In genomic region chr3:138381950-138382715, GRCh38 we compare ENCODE assay signal across 9 cellular contexts. TPM values are rescaled to one million over a fixed set of nuclear protein-coding genes. Genes with fewer than 3 reads are reported as not detected.
DNase-seq lines count a peak whose midpoint lies in the region; ATAC-seq and TF ChIP-seq lines count a peak whose summit lies in the region.
"Had no signal": no experiment of that assay in that cellular context is flagged by ENCODE, and none has a peak within 500 bp of the region (broad histone marks: within the 10 kb centered on the region; RNA-seq: fewer than 3 reads in every experiment).

No MANE protein-coding gene starts in this region.

- H3K9me3 Mint-ChIP-seq in activated T-cell treated with anti-CD3 and anti-CD28 coated beads, Interleukin-2, amount 50 U/mL, for 24 hours, result no peaks in the 10 kb centered on the region

- H3K36me3 ChIP-seq in kidney epithelial cell (ENCODE audit: control insufficient read depth, insufficient read depth, low read length), result no peaks in the 10 kb centered on the region
- H3K36me3 ChIP-seq in skeletal muscle satellite cell (ENCODE audit: insufficient read depth, low read length), result peaks cover 5% of the 10 kb centered on the region

- H3K27me3 Mint-ChIP-seq in activated T-cell treated with anti-CD3 and anti-CD28 coated beads, Interleukin-2, amount 50 U/mL, for 24 hours, result peaks cover 11% of the 10 kb centered on the region

- H3K27ac Mint-ChIP-seq in activated T-cell treated with anti-CD3 and anti-CD28 coated beads, Interleukin-2, amount 50 U/mL, for 24 hours, result no peak overlapping the region

- peak overlapping the region; percentile 45 for H3K9ac ChIP-seq in skeletal muscle satellite cell (ENCODE audit: low read depth, low read length)

- peak overlapping the region; percentile 13 for H3K4me2 ChIP-seq in skeletal muscle satellite cell (ENCODE audit: low read length)

- ATAC-seq in HG02678 (IDR thresholded peaks at IDR 0.05; ENCODE audit: unreplicated experiment), result no peak

- H3K4me3 ChIP-seq in kidney epithelial cell (ENCODE audit: low read depth, low read length) (no peak overlapping the region), skeletal muscle satellite cell (ENCODE audit: low read length) (no peak overlapping the region)

- H3K4me1 Mint-ChIP-seq in activated T-cell treated with anti-CD3 and anti-CD28 coated beads, Interleukin-2, amount 50 U/mL, for 24 hours (ENCODE audit: low read depth), result no peaks in the 10 kb centered on the region

- peaks cover 17% of the 10 kb centered on the region for H3K4me1 ChIP-seq in skeletal muscle satellite cell (ENCODE audit: control insufficient read depth, insufficient read depth, low read length)

- no peaks in the 10 kb centered on the region for H3K36me3 Mint-ChIP-seq in activated T-cell treated with anti-CD3 and anti-CD28 coated beads, Interleukin-2, amount 50 U/mL, for 24 hours (ENCODE audit: low read depth)

- no peaks in the 10 kb centered on the region for H3K27me3 ChIP-seq in kidney epithelial cell (ENCODE audit: control insufficient read depth, insufficient read depth, low read length)
- no peaks in the 10 kb centered on the region for H3K27me3 ChIP-seq in skeletal muscle satellite cell (ENCODE audit: control insufficient read depth, insufficient read depth, low read length)

- peak; percentile 32 for DNase-seq in HCEC 1CT
- DNase-seq in cerebellar cortex (ENCODE audit: low spot score), result peak; percentile 22
- peak; percentile 21 for DNase-seq in kidney epithelial cell (ENCODE audit: low read depth)
- DNase-seq in epidermal melanocyte (ENCODE audit: insufficient read length, low spot score), result no peak
- DNase-seq in amniotic stem cell (lab: John Stamatoyannopoulos, UW), result no peak
- DNase-seq in activated T-cell treated with anti-CD3 and anti-CD28 coated beads, Interleukin-2, amount 50 U/mL, for 24 hours, result no peak

- H3K4me3 Mint-ChIP-seq in activated T-cell treated with anti-CD3 and anti-CD28 coated beads, Interleukin-2, amount 50 U/mL, for 24 hours, result no peak overlapping the region

- TF ChIP-seq CTCF in kidney epithelial cell (IDR thresholded peaks at IDR 0.05; ENCODE audit: insufficient read depth, low read length, poor library complexity, severe bottlenecking), result no peak

- no peaks in the 10 kb centered on the region for H3K9me3 ChIP-seq in skeletal muscle satellite cell (replicated peaks; ENCODE audit: low read length)

RNA-seq across cellular contexts. Expression of gene MRAS, which starts 33.8 kb away (rescaled TPM):
- total RNA-seq in kidney epithelial cell, result 32.6 and 35.0 TPM in 2 replicates
- 18.0 and 42.8 TPM in 2 replicates for total RNA-seq in skeletal muscle satellite cell (2012; rRNA removed)
- total RNA-seq: T-helper 2 cell treated with Interferon-gamma antibody and Interleukin-4, amounts not matched to agents 100 ng/mL and 5 ng/mL, for 36 hours had no signal

RNA-seq across cellular contexts. Expression of gene ESYT3, which starts 52.3 kb away (rescaled TPM):
- total RNA-seq in kidney epithelial cell, result 1.9 and 3.5 TPM in 2 replicates
- 0.25 and 0.44 TPM in 2 replicates for total RNA-seq in skeletal muscle satellite cell (2012; rRNA removed)

RNA-seq across cellular contexts. Expression of gene NME9, which starts 52.5 kb away (rescaled TPM):
- total RNA-seq in kidney epithelial cell, result not detected in 2 replicates
- not detected in 2 replicates for total RNA-seq in skeletal muscle satellite cell (2012; rRNA removed)
- total RNA-seq: T-helper 2 cell treated with Interferon-gamma antibody and Interleukin-4, amounts not matched to agents 100 ng/mL and 5 ng/mL, for 36 hours had no signal

Comparison
In these comparisons a context has a peak if more than half of its experiments do, and no peak if none do; other contexts are left out.
1. DNase-seq: peak in HCEC 1CT (single experiment), cerebellar cortex (single experiment) and kidney epithelial cell (single experiment); none in epidermal melanocyte (single experiment), amniotic stem cell (single experiment) and activated T-cell treated with anti-CD3 and anti-CD28 coated beads, Interleukin-2, amount 50 U/mL, for 24 hours (single experiment).